ENCODE assay signal across 16 cellular contexts in the genomic region with DNA sequence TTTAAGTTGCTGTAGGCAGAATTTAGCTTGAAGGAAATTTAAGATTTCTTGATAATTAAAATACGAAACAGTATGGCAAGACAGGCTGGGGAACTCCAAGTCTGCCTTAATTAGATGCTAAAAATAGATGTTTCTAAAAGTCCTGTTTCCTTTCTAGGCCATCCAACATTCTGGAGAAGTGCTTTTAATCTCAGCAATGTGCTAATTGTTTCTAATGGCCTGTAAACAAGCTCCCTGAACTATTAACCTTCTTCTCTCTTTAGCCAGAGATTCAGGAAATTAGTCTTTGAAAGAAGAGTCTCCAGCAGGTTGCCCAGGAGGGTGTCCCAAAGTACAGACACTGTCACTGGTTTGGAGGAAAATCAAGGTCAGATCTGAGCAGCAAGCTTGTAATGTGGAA.
"Had no signal": no experiment of that assay in that cellular context is flagged by ENCODE, and none has a peak within 500 bp of the region (broad histone marks: within the 10 kb centered on the region; RNA-seq: fewer than 3 reads in every experiment).

No MANE protein-coding gene starts in this region.

- H3K27me3 ChIP-seq: gastrocnemius medialis, left lung, sigmoid colon, spleen, upper lobe of right lung had no signal

- H3K4me1 Mint-ChIP-seq: activated CD4-positive, alpha-beta T cell treated with anti-CD3 and anti-CD28 coated beads, Interleukin-2, amount 10 ng/mL, durations not matched to agents 24 days and 14 days; activated naive CD8-positive, alpha-beta T cell treated with anti-CD3 and anti-CD28 coated beads, Interleukin-2, amount 10 ng/mL, durations not matched to agents 7 days and 5 days had no signal

- H3K36me3 ChIP-seq: gastrocnemius medialis, left lung, sigmoid colon, spleen, upper lobe of right lung had no signal

- H3K36me3 Mint-ChIP-seq: activated naive CD8-positive, alpha-beta T cell treated with anti-CD3 and anti-CD28 coated beads, Interleukin-2, amount 10 ng/mL, durations not matched to agents 7 days and 5 days had no signal

- H3K9me3 ChIP-seq: gastrocnemius medialis, psoas muscle, sigmoid colon, spleen, upper lobe of right lung had no signal

- H3K27me3 Mint-ChIP-seq: activated naive CD8-positive, alpha-beta T cell treated with anti-CD3 and anti-CD28 coated beads, Interleukin-2, amount 10 ng/mL, durations not matched to agents 7 days and 5 days; stimulated activated naive CD8-positive, alpha-beta T cell treated with anti-CD3 and anti-CD28 coated beads, Interleukin-15, Interleukin-2, amounts not matched to agents 100 ng/mL and 50 ng/mL, for 24 hours had no signal

- H3K4me3 ChIP-seq: gastrocnemius medialis, left lung, psoas muscle, sigmoid colon, spleen, upper lobe of right lung had no signal

- DNase-seq: activated CD4-positive, alpha-beta T cell treated with anti-CD3 and anti-CD28 coated beads, Interleukin-2, amount 10 ng/mL, durations not matched to agents 24 days and 14 days; activated CD4-positive, CD25-positive, alpha-beta regulatory T cell; activated naive CD4-positive, alpha-beta T cell; activated naive CD8-positive, alpha-beta T cell treated with anti-CD3 and anti-CD28 coated beads, Interleukin-2, amount 10 ng/mL, durations not matched to agents 7 days and 5 days; erythroblast; gastrocnemius medialis; left lung; nephron progenitor cell; occipital lobe; psoas muscle; sigmoid colon; spleen; SW 1271; upper lobe of right lung had no signal

- H3K9me3 Mint-ChIP-seq: activated CD4-positive, alpha-beta T cell treated with anti-CD3 and anti-CD28 coated beads, Interleukin-2, amount 10 ng/mL, durations not matched to agents 24 days and 14 days; activated naive CD8-positive, alpha-beta T cell treated with anti-CD3 and anti-CD28 coated beads, Interleukin-2, amount 10 ng/mL, durations not matched to agents 7 days and 5 days; stimulated activated naive CD8-positive, alpha-beta T cell treated with anti-CD3 and anti-CD28 coated beads, Interleukin-15, Interleukin-2, amounts not matched to agents 100 ng/mL and 50 ng/mL, for 24 hours had no signal

- H3K4me3 Mint-ChIP-seq: activated CD4-positive, alpha-beta T cell treated with anti-CD3 and anti-CD28 coated beads, Interleukin-2, amount 10 ng/mL, durations not matched to agents 24 days and 14 days; activated naive CD8-positive, alpha-beta T cell treated with anti-CD3 and anti-CD28 coated beads, Interleukin-2, amount 10 ng/mL, durations not matched to agents 7 days and 5 days; activated T-helper 1 cell treated with anti-CD3 and anti-CD28 coated beads, Interleukin-12 subunit alpha, Interleukin-12 subunit beta, Interleukin-2, Interleukin-4 antibody, amounts not matched to agents 30 ng/mL and 10 ng/mL and 1 ng/mL, durations not matched to agents 14 hours and 24 hours and 36 hours; stimulated activated naive CD8-positive, alpha-beta T cell treated with anti-CD3 and anti-CD28 coated beads, Interleukin-15, Interleukin-2, amounts not matched to agents 100 ng/mL and 50 ng/mL, for 24 hours had no signal

- ATAC-seq: gastrocnemius medialis, left lung, psoas muscle, upper lobe of right lung had no signal

- H3K4me1 ChIP-seq: left lung, psoas muscle, sigmoid colon, spleen, upper lobe of right lung had no signal

- H3K27ac ChIP-seq: left lung, psoas muscle, sigmoid colon, spleen, upper lobe of right lung had no signal
